ENCODE assay signal across 9 cellular contexts in genomic region chr14:49970474-49971147, GRCh38.
A peak's percentile ranks its signal among the peaks of the same experiment; 100 is the strongest.
DNase-seq lines count a peak whose midpoint lies in the region; ATAC-seq, FAIRE-seq and TF ChIP-seq lines count a peak whose summit lies in the region.
"Had no signal": no experiment of that assay in that cellular context is flagged by ENCODE, and none has a peak within 500 bp of the region (broad histone marks: within the 10 kb centered on the region; RNA-seq: fewer than 3 reads in every experiment).

No MANE protein-coding gene starts in this region.

- H3K27ac Mint-ChIP-seq in activated T-cell treated with anti-CD3 and anti-CD28 coated beads, Interleukin-2, amount 50 U/mL, for 24 hours = peak overlapping the region; percentile 96
- H3K27ac Mint-ChIP-seq in astrocyte (ENCODE audit: unreplicated experiment) = peak overlapping the region; percentile 77

- H2AFZ ChIP-seq in astrocyte (ENCODE audit: low read depth, low read length) = peak overlapping the region; percentile 74

- H3K9me3 Mint-ChIP-seq in activated T-cell treated with anti-CD3 and anti-CD28 coated beads, Interleukin-2, amount 50 U/mL, for 24 hours = no peaks in the 10 kb centered on the region
- H3K9me3 Mint-ChIP-seq in astrocyte (ENCODE audit: unreplicated experiment) = no peaks in the 10 kb centered on the region

- H3K27ac ChIP-seq in astrocyte (ENCODE audit: low read depth, low read length) = no peak overlapping the region
- peak overlapping the region; percentile 22 to 73 (median 62) for H3K27ac ChIP-seq in right lobe of liver
- H3K27ac ChIP-seq in aorta (ENCODE audit: low read depth in 1 of 2, low read length in 2 of 2) = peak overlapping the region; percentile 11 to 14

- TF ChIP-seq CTCF in astrocyte (IDR thresholded peaks at IDR 0.05; ENCODE audit: insufficient read depth, low read depth, low read length) = no peak
- TF ChIP-seq CTCF in right lobe of liver (IDR thresholded peaks at IDR 0.05) = no peak

- H3K27me3 ChIP-seq in astrocyte (ENCODE audit: insufficient read depth, low read length) (no peaks in the 10 kb centered on the region), right lobe of liver (no peaks in the 10 kb centered on the region), aorta (ENCODE audit: control insufficient read depth in 1 of 2, insufficient read depth in 2 of 2, low read length in 1 of 2) (no peaks in the 10 kb centered on the region)

- WGBS in right lobe of liver (ENCODE audit: insufficient coverage, low coverage, low lambda C conversion rate, missing lambda C conversion rate) = 15% methylated on average over 8 of the region's 8 CpGs
- WGBS in aorta, 2 donors = 12 to 14% methylated on average over 8 of the region's 8 CpGs

- H3K9ac ChIP-seq in astrocyte (ENCODE audit: low read length) = no peak overlapping the region

- no peaks in the 10 kb centered on the region for H3K79me2 ChIP-seq in astrocyte (ENCODE audit: insufficient read depth, low read length)

- no peaks in the 10 kb centered on the region for H4K20me1 ChIP-seq in astrocyte (ENCODE audit: insufficient read depth, low read length)

- FAIRE-seq in astrocyte (lab: Jason Lieb, UNC) = no peak
- no peak for FAIRE-seq in GM19239 (lab: Jason Lieb, UNC)
- FAIRE-seq: G401.6 had no signal

- H3K4me1 Mint-ChIP-seq in activated T-cell treated with anti-CD3 and anti-CD28 coated beads, Interleukin-2, amount 50 U/mL, for 24 hours (ENCODE audit: low read depth) = peaks cover 60% of the 10 kb centered on the region
- H3K4me1 Mint-ChIP-seq in astrocyte (ENCODE audit: low read depth, unreplicated experiment) = peaks cover 56% of the 10 kb centered on the region

- H3K4me2 ChIP-seq in astrocyte (ENCODE audit: low read length) = peak overlapping the region; percentile 12

- H3K4me3 ChIP-seq in astrocyte (ENCODE audit: insufficient read depth, low read depth, low read length) (no peak overlapping the region), right lobe of liver (no peak overlapping the region), aorta (ENCODE audit: low read length in 2 of 2) (no peak overlapping the region)

- H3K4me1 ChIP-seq in astrocyte (ENCODE audit: insufficient read depth, low read length) (peaks cover 40% of the 10 kb centered on the region), right lobe of liver (peaks cover 0 to 50% (median 18%) of the 10 kb centered on the region in 4 donors), aorta (ENCODE audit: control insufficient read depth in 1 of 2, insufficient read depth in 2 of 2, low read length in 2 of 2) (peaks cover 0 to 6% of the 10 kb centered on the region in 2 donors)

- no peaks in the 10 kb centered on the region for H3K9me3 ChIP-seq in astrocyte (ENCODE audit: insufficient read depth, low read depth, low read length)
- H3K9me3 ChIP-seq in right lobe of liver = no peaks in the 10 kb centered on the region
- H3K9me3 ChIP-seq in aorta (ENCODE audit: control insufficient read depth, low read length) = no peaks in the 10 kb centered on the region

- ATAC-seq in right lobe of liver = peak; percentile 29 to 44 (median 36)
- ATAC-seq in aorta (ENCODE audit: low FRiP score) = peak; percentile 54

- intact Hi-C loops in right lobe of liver (cut with DNase I) = no loop called here
- intact Hi-C loops in aorta (cut with DNase I) = no loop called here

- no peaks in the 10 kb centered on the region for H3K36me3 Mint-ChIP-seq in activated T-cell treated with anti-CD3 and anti-CD28 coated beads, Interleukin-2, amount 50 U/mL, for 24 hours (ENCODE audit: low read depth)
- no peaks in the 10 kb centered on the region for H3K36me3 Mint-ChIP-seq in astrocyte (ENCODE audit: low read depth, unreplicated experiment)

- H3K27me3 Mint-ChIP-seq in activated T-cell treated with anti-CD3 and anti-CD28 coated beads, Interleukin-2, amount 50 U/mL, for 24 hours = no peaks in the 10 kb centered on the region
- no peaks in the 10 kb centered on the region for H3K27me3 Mint-ChIP-seq in astrocyte (ENCODE audit: low read depth, unreplicated experiment)

- H3K36me3 ChIP-seq in astrocyte (ENCODE audit: insufficient read depth, low read length) = no peaks in the 10 kb centered on the region
- H3K36me3 ChIP-seq in right lobe of liver = no peaks in the 10 kb centered on the region
- H3K36me3 ChIP-seq in aorta (ENCODE audit: control insufficient read depth in 1 of 2, insufficient read depth in 2 of 2, low read length in 1 of 2) = no peaks in the 10 kb centered on the region

- no peak for TF ChIP-seq POLR2A in right lobe of liver (IDR thresholded peaks at IDR 0.05)

- peak overlapping the region; percentile 69 for H3K4me3 Mint-ChIP-seq in activated T-cell treated with anti-CD3 and anti-CD28 coated beads, Interleukin-2, amount 50 U/mL, for 24 hours
- H3K4me3 Mint-ChIP-seq in astrocyte (ENCODE audit: unreplicated experiment) = no peak overlapping the region

- DNase-seq in activated T-cell treated with anti-CD3 and anti-CD28 coated beads, Interleukin-2, amount 50 U/mL, for 24 hours = no peak
- no peak for DNase-seq in activated T-cell treated with anti-CD3 and anti-CD28 coated beads, Interleukin-2, amount 50 U/mL, for 48 hours
- DNase-seq in HT-29 (ENCODE audit: low spot score) (peak; percentile 27), astrocyte (ENCODE audit: low read depth) (peak; percentile 56), right lobe of liver (no peak), aorta (no peak), SK-N-DZ (ENCODE audit: low spot score) (no peak), GM19239 (ENCODE audit: insufficient read length, low spot score) (no peak)

Comparison
In these comparisons a context has a peak if more than half of its experiments do, and no peak if none do; other contexts are left out.
1. DNase-seq: peak in HT-29 (single experiment) and astrocyte (single experiment); none in activated T-cell treated with anti-CD3 and anti-CD28 coated beads, Interleukin-2, amount 50 U/mL, for 24 hours (single experiment), activated T-cell treated with anti-CD3 and anti-CD28 coated beads, Interleukin-2, amount 50 U/mL, for 48 hours (0 of 2), right lobe of liver (0 of 3), aorta (0 of 2), SK-N-DZ (single experiment) and GM19239 (single experiment).